ENCODE assay signal across 9 cellular contexts in genomic region chr10:132248455-132249231, GRCh38. TPM values are rescaled to one million over a fixed set of nuclear protein-coding genes. Genes with fewer than 3 reads are reported as not detected.
DNase-seq lines count a peak whose midpoint lies in the region; ATAC-seq and TF ChIP-seq lines count a peak whose summit lies in the region.
"Had no signal": no experiment of that assay in that cellular context is flagged by ENCODE, and none has a peak within 500 bp of the region (broad histone marks: within the 10 kb centered on the region; RNA-seq: fewer than 3 reads in every experiment).

No MANE protein-coding gene starts in this region.

- H4K20me1 ChIP-seq in MM.1S (ENCODE audit: insufficient read depth, low read length) = no peaks in the 10 kb centered on the region

- H2AFZ ChIP-seq in MM.1S (ENCODE audit: low read length) = no peak overlapping the region

- H3K9me3 ChIP-seq in MM.1S (replicated peaks; ENCODE audit: insufficient read depth, low read length) = no peaks in the 10 kb centered on the region

- no peaks in the 10 kb centered on the region for H3K36me3 ChIP-seq in MM.1S (replicated peaks; ENCODE audit: insufficient read depth, low read length)

- no peaks in the 10 kb centered on the region; the same call in 1 of the 2 replicates for H3K79me2 ChIP-seq in MM.1S (ENCODE audit: low read length)

- H3K4me2 ChIP-seq in MM.1S (ENCODE audit: low read depth, low read length) = no peak overlapping the region
- H3K4me2 ChIP-seq: KMS-11 had no signal

- H3K27me3 ChIP-seq in foreskin keratinocyte (no peaks in the 10 kb centered on the region), MM.1S (replicated peaks; ENCODE audit: insufficient read depth, low read length) (no peaks in the 10 kb centered on the region)

- H3K9ac ChIP-seq in MM.1S (ENCODE audit: low read length) = no peak overlapping the region
- H3K9ac ChIP-seq: KMS-11 had no signal

- POLR2A ChIA-PET in GM10248 (lab: Yijun Ruan, JAX) = no interaction called here

- TF ChIP-seq CTCF in GM10248 (IDR thresholded peaks at IDR 0.05; ENCODE audit: control extremely low read depth, extremely low read depth, low read depth, missing control alignments) (no peak), foreskin keratinocyte (conservative IDR thresholded peaks at IDR 0.05) (no peak), MM.1S (IDR thresholded peaks at IDR 0.05; ENCODE audit: low read length) (no peak)

- no peaks in the 10 kb centered on the region for H3F3A ChIP-seq in MM.1S (ENCODE audit: insufficient read depth, low read length)

- H3K9me2 ChIP-seq in MM.1S (replicated peaks; ENCODE audit: insufficient read depth, low read length) = no peaks in the 10 kb centered on the region

- CTCF ChIA-PET in GM10248 (lab: Yijun Ruan, JAX) = no interaction called here

- DNase-seq in GM10248 (ENCODE audit: extremely low spot score) = peak; percentile 92
- DNase-seq in NCI-H1930 (lab: John Stamatoyannopoulos, UW) = peak; percentile 23 to 37
- peak; percentile 89 for DNase-seq in activated CD8-positive, alpha-beta memory T cell treated with anti-CD3 and anti-CD28 coated beads, Interleukin-2, amount 50 U/mL, for 48 hours
- DNase-seq in foreskin keratinocyte = no peak
- no peak for DNase-seq in MM.1S
- DNase-seq in SIG-M5 (lab: John Stamatoyannopoulos, UW) = no peak

- peak overlapping the region in 4 of 7 experiments; percentile 6 to 29 (median 24) for H3K4me3 ChIP-seq in skin epidermis
- H3K4me3 ChIP-seq in MM.1S (ENCODE audit: low read length) = no peak overlapping the region

- H3K4me1 ChIP-seq in foreskin keratinocyte = no peaks in the 10 kb centered on the region
- no peaks in the 10 kb centered on the region for H3K4me1 ChIP-seq in MM.1S (ENCODE audit: low read length)

- no peak overlapping the region for H3K27ac ChIP-seq in foreskin keratinocyte
- H3K27ac ChIP-seq in skin epidermis = no peak overlapping the region
- H3K27ac ChIP-seq in MM.1S (ENCODE audit: low read length) = no peak overlapping the region
- H3K27ac ChIP-seq: KMS-11 had no signal

- ATAC-seq in foreskin keratinocyte (peak; percentile 36), HG02840 (IDR thresholded peaks at IDR 0.05; ENCODE audit: low FRiP score, unreplicated experiment) (no peak)

RNA-seq across cellular contexts. Expression of gene STK32C, which starts 59.1 kb away (rescaled TPM):
- 5.5 and 6.3 TPM in 2 replicates for total RNA-seq in foreskin keratinocyte
- polyA plus RNA-seq in foreskin keratinocyte = 7.6 and 7.8 TPM in 2 replicates

Comparison
In these comparisons a context has a peak if more than half of its experiments do, and no peak if none do; other contexts are left out.
1. DNase-seq: peak in GM10248 (single experiment), NCI-H1930 (2 of 2) and activated CD8-positive, alpha-beta memory T cell treated with anti-CD3 and anti-CD28 coated beads, Interleukin-2, amount 50 U/mL, for 48 hours (single experiment); none in foreskin keratinocyte (0 of 2), MM.1S (single experiment) and SIG-M5 (single experiment).